Comparison of ENCODE assay signal across 8 cellular contexts in genomic region chr11:111982019-111982464, GRCh38. TPM values are rescaled to one million over a fixed set of nuclear protein-coding genes. Genes with fewer than 3 reads are reported as not detected.
DNase-seq lines count a peak whose midpoint lies in the region; ATAC-seq, FAIRE-seq and TF ChIP-seq lines count a peak whose summit lies in the region.

No MANE protein-coding gene starts in this region.

- no peak overlapping the region for H3K4me3 ChIP-seq in cardiac fibroblast (replicated peaks in 1 of 2; ENCODE audit: low read depth in 2 of 2, low read length in 2 of 2)

- peak; percentile 93 for TF ChIP-seq CTCF in VCaP (conservative IDR thresholded peaks at IDR 0.05)
- peak; percentile 63 for TF ChIP-seq CTCF in cardiac fibroblast (IDR thresholded peaks at IDR 0.05; ENCODE audit: low read depth, low read length)

- ATAC-seq in left colon = peak; percentile 86

- no peak for TF ChIP-seq EP300 in Ishikawa (IDR thresholded peaks at IDR 0.05; ENCODE audit: borderline replicate concordance)

- TF ChIP-seq POLR2A in GM12891 (IDR thresholded peaks at IDR 0.05; ENCODE audit: low read depth, low read length) = no peak

- intact Hi-C loops in left colon (cut with DNase I, micrococcal nuclease) = loop anchor here in 1 of 2 donors (5.0 kb wide), 1 partner anchor 50 kb away; no protein-coding TSS in a partner anchor

- peak; percentile 97 for FAIRE-seq in GM12891 (lab: Jason Lieb, UNC)

- DNase-seq in 8988T (peak; percentile 33), GM12891 (ENCODE audit: insufficient read length, low spot score) (peak; percentile 51), cardiac fibroblast (ENCODE audit: low read depth in 2 of 2) (peak; percentile 60 to 62), left colon (peak; percentile 82 to 88), T1000 (lab: John Stamatoyannopoulos, UW) (no peak)
- DNase-seq in stimulated activated CD4-positive, alpha-beta T cell treated with anti-CD3 and anti-CD28 coated beads, Interleukin-4, amount 100 ng/mL, for 48 hours (ENCODE audit: low read depth in 2 of 2) = peak; percentile 42 to 48

- H3K27ac ChIP-seq in VCaP = peak overlapping the region; percentile 74

- TF ChIP-seq RAD21 in Ishikawa (IDR thresholded peaks at IDR 0.05; ENCODE audit: low read depth) = peak; percentile 76

TF ChIP-seq in GM12891, 5 proteins besides CTCF, POLR2A, EP300 and RAD21:
- TF ChIP-seq TAF1 (IDR thresholded peaks at IDR 0.05; ENCODE audit: low read depth, low read length) (no peak), POU2F2 (IDR thresholded peaks at IDR 0.05; ENCODE audit: low read depth, low read length) (no peak), SPI1 (IDR thresholded peaks at IDR 0.05; ENCODE audit: low read depth, low read length) (no peak), POLR2AphosphoS5 (IDR thresholded peaks at IDR 0.05; ENCODE audit: low read depth, low read length) (no peak), PAX5 (IDR thresholded peaks at IDR 0.05; ENCODE audit: insufficient read depth, low read length, severe bottlenecking) (no peak)

TF ChIP-seq in Ishikawa, 13 proteins besides CTCF, POLR2A, EP300 and RAD21:
- no peak for TF ChIP-seq EGR1 (IDR thresholded peaks at IDR 0.05)
- no peak for TF ChIP-seq REST (IDR thresholded peaks at IDR 0.05; ENCODE audit: low read depth)
- TF ChIP-seq TEAD4 (IDR thresholded peaks at IDR 0.05) = no peak
- TF ChIP-seq YY1 (IDR thresholded peaks at IDR 0.05; ENCODE audit: low read depth) = no peak
- TF ChIP-seq CEBPB (IDR thresholded peaks at IDR 0.05) = no peak
- TF ChIP-seq TAF1 (IDR thresholded peaks at IDR 0.05; ENCODE audit: low read depth) = no peak
- TF ChIP-seq NFIC (IDR thresholded peaks at IDR 0.05) = no peak
- TF ChIP-seq CREB1 (IDR thresholded peaks at IDR 0.05; ENCODE audit: low read depth) = no peak
- no peak for TF ChIP-seq TCF12 (IDR thresholded peaks at IDR 0.05; ENCODE audit: low read depth)
- TF ChIP-seq, protein P1, sequence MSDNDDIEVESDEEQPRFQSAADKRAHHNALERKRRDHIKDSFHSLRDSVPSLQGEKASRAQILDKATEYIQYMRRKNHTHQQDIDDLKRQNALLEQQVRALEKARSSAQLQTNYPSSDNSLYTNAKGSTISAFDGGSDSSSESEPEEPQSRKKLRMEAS (IDR thresholded peaks at IDR 0.05) = no peak
- no peak for TF ChIP-seq USF1 (IDR thresholded peaks at IDR 0.05)
- no peak for TF ChIP-seq FOXM1 (IDR thresholded peaks at IDR 0.05; ENCODE audit: borderline replicate concordance, low read depth)
- TF ChIP-seq ZBTB7A (IDR thresholded peaks at IDR 0.05; ENCODE audit: low read depth) = no peak

RNA-seq across cellular contexts. Expression of gene DLAT, which starts 43.2 kb away (rescaled TPM):
- 20.2 TPM for polyA plus RNA-seq in GM12891 (2012; ENCODE audit: low read depth, missing spikeins)
- 10 to 100 TPM; 51.1 to 75.3 TPM for total RNA-seq in left colon

RNA-seq across cellular contexts. Expression of gene DIXDC1, which starts 44.9 kb away (rescaled TPM):
- polyA plus RNA-seq in GM12891 (2012; ENCODE audit: low read depth, missing spikeins) = 0.35 TPM
- total RNA-seq in left colon = 10 to 100 TPM in 1 of 2 donors, 1 to 10 TPM in 1; 7.7 to 14.2 TPM
